16 cellular contexts compared by ENCODE assay signal in the genomic region with DNA sequence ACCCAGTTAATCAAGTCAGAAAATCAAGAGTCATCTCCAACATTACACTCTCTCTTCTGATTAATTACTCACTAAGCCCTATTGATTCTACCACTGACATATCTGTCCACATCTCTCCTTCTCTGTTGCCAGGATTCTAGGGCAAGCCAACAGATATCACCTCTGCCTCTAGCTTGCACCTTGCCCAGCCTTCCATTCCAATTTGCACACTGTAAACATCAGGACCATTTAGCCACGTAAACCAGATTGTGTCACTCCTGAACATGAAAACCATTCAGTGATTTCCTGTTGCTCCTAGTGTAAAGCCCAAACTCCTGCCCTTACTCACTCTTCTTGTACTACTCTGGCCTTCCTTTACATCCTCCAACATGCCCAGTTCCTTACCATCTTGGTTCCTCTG.
DNase-seq lines count a peak whose midpoint lies in the region; ATAC-seq, FAIRE-seq and TF ChIP-seq lines count a peak whose summit lies in the region.
"Had no signal": no experiment of that assay in that cellular context is flagged by ENCODE, and none has a peak within 500 bp of the region (broad histone marks: within the 10 kb centered on the region; RNA-seq: fewer than 3 reads in every experiment).

No MANE protein-coding gene starts in this region.

- in situ Hi-C loops in GM13977 (cut with MboI; ENCODE audit: low pct_unique_long_range_greater_than_20kb, low sequenced_read_pairs, unreplicated experiment): no loop called here

- H3K36me3 Mint-ChIP-seq in astrocyte (ENCODE audit: low read depth, unreplicated experiment): no peaks in the 10 kb centered on the region

- H3K9ac ChIP-seq in astrocyte (ENCODE audit: low read length): no peak overlapping the region
- H3K9ac ChIP-seq: GM23248 had no signal

- H3K27ac ChIP-seq in astrocyte (ENCODE audit: low read depth, low read length) (no peak overlapping the region), tibial artery (peak overlapping the region; percentile 71 to 79)
- H3K27ac ChIP-seq: GM23248 had no signal

- H3K27me3 ChIP-seq in astrocyte (ENCODE audit: insufficient read depth, low read length): no peaks in the 10 kb centered on the region
- H3K27me3 ChIP-seq in tibial artery: no peaks in the 10 kb centered on the region

- TF ChIP-seq CTCF in astrocyte (IDR thresholded peaks at IDR 0.05; ENCODE audit: insufficient read depth, low read depth, low read length) (no peak), tibial artery (IDR thresholded peaks at IDR 0.05) (no peak), GM13977 (IDR thresholded peaks at IDR 0.05; ENCODE audit: extremely low read depth, insufficient read depth, missing control alignments) (no peak)

- H3K4me1 ChIP-seq in astrocyte (ENCODE audit: insufficient read depth, low read length) (no peaks in the 10 kb centered on the region), tibial artery (peaks cover 0 to 38% (median 2%) of the 10 kb centered on the region in 4 donors)

- no peak overlapping the region for H3K4me3 Mint-ChIP-seq in astrocyte (ENCODE audit: unreplicated experiment)
- H3K4me3 Mint-ChIP-seq: B cell; CD4-positive, alpha-beta T cell had no signal

- DNase-seq in NCI-H748 (lab: John Stamatoyannopoulos, UW; ENCODE audit: unreplicated experiment) (peak; percentile 58), astrocyte (ENCODE audit: low read depth) (no peak), mucosa of gallbladder (ENCODE audit: low spot score) (peak; percentile 29), tibial artery (no peak), GM13977 (ENCODE audit: low spot score) (no peak), Kasumi-1 (lab: John Stamatoyannopoulos, UW) (no peak)
- DNase-seq: C1 segment of cervical spinal cord; Calu3; CD4-positive, alpha-beta T cell; DMS 273 treated with DMSO at 0.1 percent for 48 hours; GM23248; H7 had no signal

- H3K4me3 ChIP-seq in astrocyte (ENCODE audit: insufficient read depth, low read depth, low read length): no peak overlapping the region
- H3K4me3 ChIP-seq in tibial artery: no peak overlapping the region
- H3K4me3 ChIP-seq: GM23248 had no signal

- ATAC-seq in HG02973 (IDR thresholded peaks at IDR 0.05; ENCODE audit: unreplicated experiment): no peak

- no peak overlapping the region for H3K27ac Mint-ChIP-seq in astrocyte (ENCODE audit: unreplicated experiment)
- H3K27ac Mint-ChIP-seq: B cell; CD4-positive, alpha-beta T cell had no signal

- H3K36me3 ChIP-seq in astrocyte (ENCODE audit: insufficient read depth, low read length) (no peaks in the 10 kb centered on the region), tibial artery (no peaks in the 10 kb centered on the region)

- H3K27me3 Mint-ChIP-seq in astrocyte (ENCODE audit: low read depth, unreplicated experiment): no peaks in the 10 kb centered on the region
- H3K27me3 Mint-ChIP-seq: B cell; CD4-positive, alpha-beta T cell had no signal

- peaks cover 5% of the 10 kb centered on the region for H3K4me1 Mint-ChIP-seq in astrocyte (ENCODE audit: low read depth, unreplicated experiment)
- H3K4me1 Mint-ChIP-seq: B cell had no signal

- no peaks in the 10 kb centered on the region for H3K79me2 ChIP-seq in astrocyte (ENCODE audit: insufficient read depth, low read length)

- H3K9me3 Mint-ChIP-seq in astrocyte (ENCODE audit: unreplicated experiment): peaks cover 2% of the 10 kb centered on the region

- no peaks in the 10 kb centered on the region for H4K20me1 ChIP-seq in astrocyte (ENCODE audit: insufficient read depth, low read length)

- H3K9me3 ChIP-seq in astrocyte (ENCODE audit: insufficient read depth, low read depth, low read length) (no peaks in the 10 kb centered on the region), tibial artery (no peaks in the 10 kb centered on the region)

- peak; percentile 69 for FAIRE-seq in astrocyte (lab: Jason Lieb, UNC)
- FAIRE-seq: A204.1, GM18507 had no signal

- intact Hi-C loops in tibial artery (cut with DNase I; ENCODE audit: low total_unique reads): no loop called here

- no peak overlapping the region for H3K4me2 ChIP-seq in astrocyte (ENCODE audit: low read length)

- no peak overlapping the region for H2AFZ ChIP-seq in astrocyte (ENCODE audit: low read depth, low read length)

Comparison
In these comparisons a context has a peak if more than half of its experiments do, and no peak if none do; other contexts are left out.
1. DNase-seq: peak in NCI-H748 (single experiment) and mucosa of gallbladder (single experiment); none in astrocyte (single experiment), tibial artery (0 of 2), GM13977 (single experiment) and Kasumi-1 (0 of 2).